1 cellular context compared by ENCODE assay signal in genomic region chr9:89522261-89522978, GRCh38.
TF ChIP-seq lines count a peak whose summit lies in the region.

No MANE protein-coding gene starts in this region.

TF ChIP-seq in liver, 16 proteins besides CTCF, POLR2A, EP300 and RAD21 (continued from another document):
- TF ChIP-seq ATF3 (IDR thresholded peaks at IDR 0.05) = no peak
- no peak for TF ChIP-seq REST (IDR thresholded peaks at IDR 0.05)
- no peak for TF ChIP-seq MAX (IDR thresholded peaks at IDR 0.05)
- no peak for TF ChIP-seq JUND (IDR thresholded peaks at IDR 0.05)
- TF ChIP-seq YY1 (IDR thresholded peaks at IDR 0.05) = no peak
- TF ChIP-seq HNF4G (IDR thresholded peaks at IDR 0.05) = no peak
- no peak for TF ChIP-seq HNF4A (conservative IDR thresholded peaks at IDR 0.05)
- no peak for TF ChIP-seq NR2F2 (IDR thresholded peaks at IDR 0.05)
- no peak for TF ChIP-seq FOXA2 (IDR thresholded peaks at IDR 0.05)
- TF ChIP-seq EGR1 (IDR thresholded peaks at IDR 0.05; ENCODE audit: low read depth in 2 of 2) = no peak
- TF ChIP-seq RXRA (IDR thresholded peaks at IDR 0.05) = no peak
- TF ChIP-seq SP1 (IDR thresholded peaks at IDR 0.05) = no peak
- no peak for TF ChIP-seq TAF1 (conservative IDR thresholded peaks at IDR 0.05)
